20 cellular contexts compared by ENCODE assay signal in the genomic region with DNA sequence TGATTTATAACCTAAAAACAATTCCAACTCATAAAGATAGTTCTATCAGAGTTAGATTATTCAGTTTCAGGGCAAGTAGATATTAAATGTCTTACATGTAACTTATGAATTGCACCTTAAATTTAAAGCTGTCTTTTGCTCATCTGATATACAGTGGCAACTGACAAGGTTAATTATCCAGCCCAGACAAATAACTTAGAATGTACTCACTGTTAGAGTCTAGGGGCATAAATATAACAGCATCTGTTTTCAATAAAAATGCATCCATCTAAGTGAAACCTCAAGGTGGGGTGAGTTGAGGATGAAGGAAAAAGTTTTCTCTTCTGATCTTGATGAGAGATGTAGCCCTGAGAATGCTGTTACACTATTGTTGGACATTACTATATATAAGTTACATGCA.
"Had no signal": no experiment of that assay in that cellular context is flagged by ENCODE, and none has a peak within 500 bp of the region (broad histone marks: within the 10 kb centered on the region; RNA-seq: fewer than 3 reads in every experiment).

No MANE protein-coding gene starts in this region.

- ATAC-seq: effector memory CD8-positive, alpha-beta T cell; gastroesophageal sphincter; natural killer cell; pancreas; right cardiac atrium; stimulated activated naive CD8-positive, alpha-beta T cell treated with anti-CD3 and anti-CD28 coated beads, Interleukin-15, Interleukin-2, amounts not matched to agents 100 U/mL and 50 U/mL, for 24 hours had no signal

- H3K27ac ChIP-seq: hepatocyte, neural progenitor cell, pancreas, suprapubic skin had no signal

- H3K4me3 Mint-ChIP-seq: central memory CD8-positive, alpha-beta T cell; effector memory CD8-positive, alpha-beta T cell; natural killer cell; neural progenitor cell; type B pancreatic cell had no signal

- H3K9me3 ChIP-seq: gastroesophageal sphincter, pancreas, suprapubic skin, thyroid gland had no signal

- H3K27me3 ChIP-seq: gastroesophageal sphincter, hepatocyte, neural progenitor cell, pancreas, suprapubic skin, thyroid gland had no signal

- H3K4me1 Mint-ChIP-seq: central memory CD8-positive, alpha-beta T cell; natural killer cell had no signal

- H3K27ac Mint-ChIP-seq: effector memory CD8-positive, alpha-beta T cell; natural killer cell; neural progenitor cell; progenitor cell of endocrine pancreas; type B pancreatic cell had no signal

- H3K4me3 ChIP-seq: gastroesophageal sphincter, hepatocyte, neural progenitor cell, pancreas, suprapubic skin, thyroid gland had no signal

- H3K9me3 Mint-ChIP-seq: central memory CD8-positive, alpha-beta T cell; effector memory CD8-positive, alpha-beta T cell; natural killer cell; neural progenitor cell; type B pancreatic cell had no signal

- H3K9ac ChIP-seq: neural progenitor cell had no signal

- H3K36me3 Mint-ChIP-seq: natural killer cell, neural progenitor cell had no signal

- H3K4me1 ChIP-seq: neural progenitor cell, pancreas had no signal

- H3K27me3 Mint-ChIP-seq: progenitor cell of endocrine pancreas, type B pancreatic cell had no signal

- H3K36me3 ChIP-seq: neural progenitor cell, pancreas, suprapubic skin, thyroid gland had no signal

- DNase-seq: effector memory CD8-positive, alpha-beta T cell; erythroblast; head of caudate nucleus; kidney glomerular epithelial cell; mammary epithelial cell; natural killer cell; nucleus accumbens; pancreas; right cardiac atrium; small intestine; stimulated activated CD4-positive, alpha-beta T cell treated with anti-CD3 and anti-CD28 coated beads, Interleukin-12 subunit alpha, Interleukin-12 subunit beta, amount 100 ng/mL, for 4 hours; stimulated activated naive CD8-positive, alpha-beta T cell treated with anti-CD3 and anti-CD28 coated beads, Interleukin-15, Interleukin-2, amounts not matched to agents 100 U/mL and 50 U/mL, for 24 hours; thyroid gland had no signal
